In the genomic region with DNA sequence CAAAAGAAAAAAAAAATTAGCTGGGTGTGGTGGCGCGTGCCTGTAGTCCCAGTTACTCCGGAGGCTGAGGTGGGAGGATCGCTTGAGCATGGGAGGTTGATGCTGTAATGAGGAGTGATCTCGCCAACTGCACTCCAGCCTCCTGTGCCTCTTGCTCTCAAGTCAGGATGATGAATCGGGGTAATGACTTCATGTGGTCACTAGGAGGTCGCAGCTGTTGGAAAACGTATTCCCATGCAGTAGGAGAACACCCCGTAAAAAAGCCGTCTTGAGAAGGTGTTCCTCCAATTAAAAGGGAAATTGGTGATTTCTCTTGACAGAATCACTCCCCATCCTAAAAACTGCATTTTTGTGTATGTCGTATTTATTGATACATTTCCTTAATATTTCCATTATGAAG, we compare ENCODE assay signal across 30 cellular contexts. TPM values are rescaled to one million over a fixed set of nuclear protein-coding genes. Genes with fewer than 3 reads are reported as not detected.
"Had no signal": no experiment of that assay in that cellular context is flagged by ENCODE, and none has a peak within 500 bp of the region (broad histone marks: within the 10 kb centered on the region; RNA-seq: fewer than 3 reads in every experiment).

No MANE protein-coding gene starts in this region.

- H3K36me3 ChIP-seq: pancreas, right atrium auricular region, thyroid gland, upper lobe of right lung had no signal

- H3K27ac ChIP-seq: hepatocyte, pancreas, psoas muscle, right atrium auricular region, skin epidermis, thyroid gland, upper lobe of right lung, VCaP had no signal

- H3K4me1 ChIP-seq: pancreas, psoas muscle, upper lobe of right lung had no signal

- H3K27me3 ChIP-seq: hepatocyte, pancreas, right atrium auricular region, thyroid gland, upper lobe of right lung had no signal

- FAIRE-seq: astrocyte, endothelial cell of umbilical vein, frontal cortex, pancreas had no signal

- H3K27ac Mint-ChIP-seq: activated CD8-positive, alpha-beta T cell treated with anti-CD3 and anti-CD28 coated beads, Interleukin-2, amount 10 ng/mL, durations not matched to agents 7 days and 5 days; activated naive CD8-positive, alpha-beta T cell treated with anti-CD3 and anti-CD28 coated beads for 36 hours; activated T-helper 2 cell treated with anti-CD3 and anti-CD28 coated beads, Interferon-gamma antibody, Interleukin-2, Interleukin-4, amounts not matched to agents 10 μg/mL and 5 μg/mL and 100 μg/mL, durations not matched to agents 14 hours and 24 hours and 36 hours; nephron; stimulated activated naive CD8-positive, alpha-beta T cell treated with anti-CD3 and anti-CD28 coated beads, Interleukin-15, Interleukin-2, amounts not matched to agents 100 ng/mL and 50 ng/mL, for 24 hours had no signal

- H2AFZ ChIP-seq: hepatocyte had no signal

- H3K9me3 ChIP-seq: pancreas, psoas muscle, right atrium auricular region, thyroid gland, upper lobe of right lung had no signal

- DNase-seq: activated CD4-positive, alpha-beta T cell treated with anti-CD3 and anti-CD28 coated beads, Interleukin-2, amount 50 U/mL, for 1 hour; activated CD8-positive, alpha-beta T cell treated with anti-CD3 and anti-CD28 coated beads, Interleukin-2, amount 10 ng/mL, durations not matched to agents 7 days and 5 days; activated naive CD4-positive, alpha-beta T cell treated with Interleukin-2 at 50 U/mL for 16 hours; activated naive CD8-positive, alpha-beta T cell treated with anti-CD3 and anti-CD28 coated beads for 36 hours; activated T-cell treated with anti-CD3 and anti-CD28 coated beads, Interleukin-2, amount 50 U/mL, for 1 hour; central memory CD4-positive, alpha-beta T cell; dermis blood vessel endothelial cell; effector memory CD4-positive, alpha-beta T cell; glutamatergic neuron; left ventricle myocardium superior; mammary epithelial cell; pancreas; psoas muscle; stimulated activated CD4-positive, alpha-beta T cell treated with anti-CD3 and anti-CD28 coated beads, Interleukin-1b, Interleukin-23, amount 100 ng/mL, for 48 hours; substantia nigra; T-helper 2 cell; thyroid gland; upper lobe of right lung had no signal

- H3K9me3 Mint-ChIP-seq: activated naive CD8-positive, alpha-beta T cell treated with anti-CD3 and anti-CD28 coated beads for 36 hours; activated T-helper 2 cell treated with anti-CD3 and anti-CD28 coated beads, Interferon-gamma antibody, Interleukin-2, Interleukin-4, amounts not matched to agents 10 μg/mL and 5 μg/mL and 100 μg/mL, durations not matched to agents 14 hours and 24 hours and 36 hours; nephron; stimulated activated naive CD8-positive, alpha-beta T cell treated with anti-CD3 and anti-CD28 coated beads, Interleukin-15, Interleukin-2, amounts not matched to agents 100 ng/mL and 50 ng/mL, for 24 hours had no signal

- H3K4me2 ChIP-seq: hepatocyte had no signal

- H3K79me2 ChIP-seq: hepatocyte had no signal

- H3K36me3 Mint-ChIP-seq: activated naive CD8-positive, alpha-beta T cell treated with anti-CD3 and anti-CD28 coated beads for 36 hours had no signal

- ATAC-seq: activated CD4-positive, CD25-positive, alpha-beta regulatory T cell treated with anti-CD3 and anti-CD28 coated beads, Interleukin-2, amount 50 U/mL, for 24 hours; activated CD8-positive, alpha-beta T cell treated with anti-CD3 and anti-CD28 coated beads, Interleukin-2, amount 10 ng/mL, durations not matched to agents 7 days and 5 days; esophagus mucosa; left ventricle myocardium superior; pancreas; psoas muscle; upper lobe of right lung had no signal

- H3K27me3 Mint-ChIP-seq: activated naive CD8-positive, alpha-beta T cell treated with anti-CD3 and anti-CD28 coated beads for 36 hours; stimulated activated naive CD8-positive, alpha-beta T cell treated with anti-CD3 and anti-CD28 coated beads, Interleukin-15, Interleukin-2, amounts not matched to agents 100 ng/mL and 50 ng/mL, for 24 hours had no signal

- H3K4me3 Mint-ChIP-seq: activated CD8-positive, alpha-beta T cell treated with anti-CD3 and anti-CD28 coated beads, Interleukin-2, amount 10 ng/mL, durations not matched to agents 7 days and 5 days; activated naive CD8-positive, alpha-beta T cell treated with anti-CD3 and anti-CD28 coated beads for 36 hours; nephron; stimulated activated naive CD8-positive, alpha-beta T cell treated with anti-CD3 and anti-CD28 coated beads, Interleukin-15, Interleukin-2, amounts not matched to agents 100 ng/mL and 50 ng/mL, for 24 hours had no signal

- H3K4me3 ChIP-seq: hepatocyte, pancreas, psoas muscle, right atrium auricular region, skin epidermis, thyroid gland, upper lobe of right lung had no signal

RNA-seq across cellular contexts. Expression of a gene that starts 2.2 kb away (rescaled TPM):
- total RNA-seq: dermis blood vessel endothelial cell, right atrium auricular region had no signal

RNA-seq across cellular contexts. Expression of a gene that starts 5.9 kb away (rescaled TPM):
- total RNA-seq: activated CD8-positive, alpha-beta T cell treated with anti-CD3 and anti-CD28 coated beads, Interleukin-2, amount 10 ng/mL, durations not matched to agents 7 days and 5 days; activated naive CD8-positive, alpha-beta T cell treated with anti-CD3 and anti-CD28 coated beads for 36 hours; activated T-helper 2 cell treated with anti-CD3 and anti-CD28 coated beads, Interferon-gamma antibody, Interleukin-2, Interleukin-4, amounts not matched to agents 10 μg/mL and 5 μg/mL and 100 μg/mL, durations not matched to agents 14 hours and 24 hours and 36 hours; astrocyte; dermis blood vessel endothelial cell; endothelial cell of umbilical vein; esophagus mucosa; frontal cortex; left ventricle myocardium superior; mammary epithelial cell; pancreas; psoas muscle; right atrium auricular region; upper lobe of right lung had no signal
- polyA plus RNA-seq: endothelial cell of umbilical vein, hepatocyte, mammary epithelial cell, pancreas, psoas muscle had no signal
